Comparison of ENCODE assay signal across 33 cellular contexts in the genomic region with DNA sequence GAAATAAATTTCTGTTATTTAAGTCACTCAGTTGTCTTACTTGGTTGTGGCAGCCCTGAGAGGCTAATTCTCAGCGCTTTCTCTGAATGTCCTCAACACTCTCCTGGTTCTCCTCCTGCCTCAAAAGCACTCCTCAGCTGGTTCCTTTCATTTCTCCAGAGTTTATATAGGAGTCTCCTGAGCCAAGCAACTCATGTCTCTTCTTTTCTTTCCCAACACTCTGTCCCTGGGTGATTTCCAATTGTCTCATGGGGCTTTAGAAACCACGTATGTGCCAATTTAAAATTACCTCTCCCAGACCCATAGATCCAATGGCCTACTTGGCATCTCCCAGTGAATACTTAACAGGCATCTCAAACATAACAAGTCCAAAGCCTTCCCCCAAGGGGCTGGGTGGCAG.
"Had no signal": no experiment of that assay in that cellular context is flagged by ENCODE, and none has a peak within 500 bp of the region (broad histone marks: within the 10 kb centered on the region; RNA-seq: fewer than 3 reads in every experiment).

No MANE protein-coding gene starts in this region.

- H3K27me3 Mint-ChIP-seq: activated CD4-positive, alpha-beta memory T cell treated with anti-CD3 and anti-CD28 coated beads for 36 hours; activated CD4-positive, alpha-beta T cell treated with anti-CD3 and anti-CD28 coated beads, Interleukin-2, amount 10 ng/mL, durations not matched to agents 24 days and 14 days; brain had no signal

- H3K36me3 Mint-ChIP-seq: activated CD4-positive, alpha-beta memory T cell treated with anti-CD3 and anti-CD28 coated beads for 36 hours; activated naive CD4-positive, alpha-beta T cell treated with anti-CD3 and anti-CD28 coated beads, Interleukin-2, amount 10 ng/mL, durations not matched to agents 7 days and 5 days; activated naive CD4-positive, alpha-beta T cell treated with anti-CD3 and anti-CD28 coated beads, Interleukin-2, amount 50 U/mL, for 24 hours; activated naive CD8-positive, alpha-beta T cell; activated naive CD8-positive, alpha-beta T cell treated with anti-CD3 and anti-CD28 coated beads, Interleukin-2, amount 10 ng/mL, durations not matched to agents 7 days and 5 days; brain had no signal

- H3K4me3 Mint-ChIP-seq: activated B cell treated with CpG ODN at 0.5 μM for 24 hours; activated CD4-positive, alpha-beta memory T cell treated with anti-CD3 and anti-CD28 coated beads for 36 hours; activated CD4-positive, alpha-beta T cell treated with anti-CD3 and anti-CD28 coated beads, Interleukin-2, amount 10 ng/mL, durations not matched to agents 24 days and 14 days; activated CD8-positive, alpha-beta T cell treated with anti-CD3 and anti-CD28 coated beads for 36 hours; activated naive CD4-positive, alpha-beta T cell treated with anti-CD3 and anti-CD28 coated beads, Interleukin-2, amount 10 ng/mL, durations not matched to agents 7 days and 5 days; activated naive CD4-positive, alpha-beta T cell treated with anti-CD3 and anti-CD28 coated beads, Interleukin-2, amount 50 U/mL, for 24 hours; activated naive CD8-positive, alpha-beta T cell; activated naive CD8-positive, alpha-beta T cell treated with anti-CD3 and anti-CD28 coated beads, Interleukin-2, amount 10 ng/mL, durations not matched to agents 7 days and 5 days; activated naive CD8-positive, alpha-beta T cell treated with anti-CD3 and anti-CD28 coated beads, Interleukin-2, amount 50 U/mL, for 24 hours; activated T-cell treated with anti-CD3 and anti-CD28 coated beads, Interleukin-2, amount 50 U/mL, for 24 hours; brain; central memory CD8-positive, alpha-beta T cell; T-helper 1 cell treated with Interleukin-12 subunit alpha and Interleukin-12 subunit beta and Interleukin-4 antibody, amounts not matched to agents 30 μg/mL and 1 μg/mL, for 36 hours; T-helper 2 cell treated with Interferon-gamma antibody and Interleukin-4, amounts not matched to agents 5 μg/mL and 100 μg/mL, for 36 hours had no signal

- H3K4me1 Mint-ChIP-seq: activated B cell treated with CpG ODN at 0.5 μM for 24 hours; activated CD4-positive, alpha-beta T cell treated with anti-CD3 and anti-CD28 coated beads, Interleukin-2, amount 10 ng/mL, durations not matched to agents 24 days and 14 days; activated naive CD4-positive, alpha-beta T cell treated with anti-CD3 and anti-CD28 coated beads, Interleukin-2, amount 10 ng/mL, durations not matched to agents 7 days and 5 days; activated naive CD4-positive, alpha-beta T cell treated with anti-CD3 and anti-CD28 coated beads, Interleukin-2, amount 50 U/mL, for 24 hours; activated naive CD8-positive, alpha-beta T cell treated with anti-CD3 and anti-CD28 coated beads, Interleukin-2, amount 10 ng/mL, durations not matched to agents 7 days and 5 days; activated naive CD8-positive, alpha-beta T cell treated with anti-CD3 and anti-CD28 coated beads, Interleukin-2, amount 50 U/mL, for 24 hours; central memory CD8-positive, alpha-beta T cell had no signal

- ATAC-seq: activated CD8-positive, alpha-beta T cell treated with anti-CD3 and anti-CD28 coated beads for 36 hours; activated naive CD8-positive, alpha-beta T cell treated with anti-CD3 and anti-CD28 coated beads, Interleukin-2, amount 50 U/mL, for 24 hours had no signal

- H3K9me3 ChIP-seq: ascending aorta had no signal

- H3K36me3 ChIP-seq: ascending aorta, cardiac muscle cell had no signal

- H3K9me3 Mint-ChIP-seq: activated CD4-positive, alpha-beta memory T cell treated with anti-CD3 and anti-CD28 coated beads for 36 hours; activated CD4-positive, alpha-beta T cell treated with anti-CD3 and anti-CD28 coated beads, Interleukin-2, amount 10 ng/mL, durations not matched to agents 24 days and 14 days; activated CD8-positive, alpha-beta T cell treated with anti-CD3 and anti-CD28 coated beads for 36 hours; activated naive CD4-positive, alpha-beta T cell treated with anti-CD3 and anti-CD28 coated beads, Interleukin-2, amount 10 ng/mL, durations not matched to agents 7 days and 5 days; activated T-helper 2 cell treated with anti-CD3 and anti-CD28 coated beads, Interferon-gamma antibody, Interleukin-2, Interleukin-4, amounts not matched to agents 10 μg/mL and 5 μg/mL and 100 μg/mL, durations not matched to agents 14 hours and 24 hours and 36 hours; T-helper 1 cell treated with Interleukin-12 subunit alpha and Interleukin-12 subunit beta and Interleukin-4 antibody, amounts not matched to agents 30 μg/mL and 1 μg/mL, for 36 hours; T-helper 2 cell treated with Interferon-gamma antibody and Interleukin-4, amounts not matched to agents 5 μg/mL and 100 μg/mL, for 36 hours had no signal

- H3K4me3 ChIP-seq: ascending aorta, cardiac muscle cell had no signal

- DNase-seq: activated B cell treated with CpG ODN at 0.5 μM for 24 hours; activated CD4-positive, alpha-beta memory T cell treated with anti-CD3 and anti-CD28 coated beads for 36 hours; activated CD4-positive, alpha-beta T cell treated with anti-CD3 and anti-CD28 coated beads for 4 hours; activated CD4-positive, alpha-beta T cell treated with anti-CD3 and anti-CD28 coated beads, Interleukin-2, amount 10 ng/mL, durations not matched to agents 24 days and 14 days; activated CD4-positive, alpha-beta T cell treated with anti-CD3 and anti-CD28 coated beads, Interleukin-2, amount 50 U/mL, for 1 hour; activated CD4-positive, alpha-beta T cell treated with anti-CD3 and anti-CD28 coated beads, Interleukin-2, amount 50 U/mL, for 4 hours; activated CD4-positive, CD25-positive, alpha-beta regulatory T cell treated with anti-CD3 and anti-CD28 coated beads, Interleukin-2, amount 50 U/mL, for 72 hours; activated CD8-positive, alpha-beta memory T cell treated with anti-CD3 and anti-CD28 coated beads, Interleukin-2, amount 50 U/mL, for 48 hours; activated CD8-positive, alpha-beta T cell treated with anti-CD3 and anti-CD28 coated beads for 36 hours; activated effector memory CD4-positive, alpha-beta T cell treated with Interleukin-2 at 50 U/mL for 16 hours; activated gamma-delta T cell; activated naive CD4-positive, alpha-beta T cell treated with anti-CD3 and anti-CD28 coated beads, Interleukin-2, amount 10 ng/mL, durations not matched to agents 7 days and 5 days; activated naive CD4-positive, alpha-beta T cell treated with Interleukin-2 at 50 U/mL for 16 hours; activated naive CD8-positive, alpha-beta T cell treated with anti-CD3 and anti-CD28 coated beads, Interleukin-2, amount 10 ng/mL, durations not matched to agents 7 days and 5 days; activated naive CD8-positive, alpha-beta T cell treated with anti-CD3 and anti-CD28 coated beads, Interleukin-2, amount 50 U/mL, for 24 hours; activated T-cell treated with anti-CD3 and anti-CD28 coated beads, Interleukin-2, amount 50 U/mL, for 24 hours; activated T-cell treated with anti-CD3 and anti-CD28 coated beads, Interleukin-2, amount 50 U/mL, for 48 hours; amygdala; anterior cingulate cortex; caudate nucleus; cerebellar nuclear complex; T-helper 1 cell; T-helper 2 cell; T-helper 9 cell had no signal

- H3K27ac Mint-ChIP-seq: activated B cell treated with CpG ODN at 0.5 μM for 24 hours; activated CD4-positive, alpha-beta memory T cell treated with anti-CD3 and anti-CD28 coated beads for 36 hours; activated CD4-positive, alpha-beta T cell treated with anti-CD3 and anti-CD28 coated beads, Interleukin-2, amount 10 ng/mL, durations not matched to agents 24 days and 14 days; activated CD8-positive, alpha-beta T cell treated with anti-CD3 and anti-CD28 coated beads for 36 hours; activated naive CD4-positive, alpha-beta T cell treated with anti-CD3 and anti-CD28 coated beads, Interleukin-2, amount 10 ng/mL, durations not matched to agents 7 days and 5 days; activated naive CD4-positive, alpha-beta T cell treated with anti-CD3 and anti-CD28 coated beads, Interleukin-2, amount 50 U/mL, for 24 hours; activated naive CD8-positive, alpha-beta T cell; activated naive CD8-positive, alpha-beta T cell treated with anti-CD3 and anti-CD28 coated beads, Interleukin-2, amount 10 ng/mL, durations not matched to agents 7 days and 5 days; activated naive CD8-positive, alpha-beta T cell treated with anti-CD3 and anti-CD28 coated beads, Interleukin-2, amount 50 U/mL, for 24 hours; activated T-cell treated with anti-CD3 and anti-CD28 coated beads, Interleukin-2, amount 50 U/mL, for 24 hours; activated T-helper 2 cell treated with anti-CD3 and anti-CD28 coated beads, Interferon-gamma antibody, Interleukin-2, Interleukin-4, amounts not matched to agents 10 μg/mL and 5 μg/mL and 100 μg/mL, durations not matched to agents 14 hours and 24 hours and 36 hours; brain; T-helper 1 cell treated with Interleukin-12 subunit alpha and Interleukin-12 subunit beta and Interleukin-4 antibody, amounts not matched to agents 30 μg/mL and 1 μg/mL, for 36 hours; T-helper 2 cell treated with Interferon-gamma antibody and Interleukin-4, amounts not matched to agents 5 μg/mL and 100 μg/mL, for 36 hours had no signal
